ENCODE assay signal across 1 cellular context in genomic region chr2:161273038-161273760, GRCh38.
TF ChIP-seq lines count a peak whose summit lies in the region.

No MANE protein-coding gene starts in this region.

TF ChIP-seq in GM23338, 12 proteins besides CTCF, POLR2A, EP300 and RAD21 (continued from another document):
- TF ChIP-seq ZNF462 (CRISPR knock-in tag; IDR thresholded peaks at IDR 0.05) = no peak
